Comparison of ENCODE assay signal across 1 cellular context in the genomic region with DNA sequence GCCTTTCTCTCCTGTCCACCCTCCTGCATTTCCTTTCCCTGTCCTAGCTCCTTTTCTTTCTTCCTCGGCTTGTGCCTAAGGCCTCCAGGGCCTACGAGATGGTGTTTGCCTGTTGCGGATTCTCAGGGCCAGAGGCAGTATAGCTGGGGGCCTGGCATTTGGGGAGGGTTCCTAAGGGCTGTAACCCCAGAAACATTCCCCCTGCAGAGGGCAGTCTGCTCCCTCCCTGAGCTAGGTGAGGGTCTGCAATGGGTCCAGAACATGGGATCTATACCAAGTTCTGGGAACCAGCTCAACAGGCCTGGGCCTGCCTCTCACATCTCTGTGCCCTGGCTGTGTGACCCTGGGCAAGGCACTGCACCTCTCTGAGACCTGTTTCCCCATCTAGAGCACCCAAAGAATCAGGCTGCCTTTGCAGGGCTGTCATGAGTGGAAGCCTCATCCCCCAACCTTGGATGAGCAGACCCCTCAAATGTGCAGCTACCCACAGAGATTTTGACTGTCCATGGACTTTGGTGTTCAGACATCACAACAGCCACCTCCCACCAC.
TF ChIP-seq lines count a peak whose summit lies in the region.

No MANE protein-coding gene starts in this region.

TF ChIP-seq in GM23338, 12 proteins besides CTCF, POLR2A, EP300 and RAD21:
- TF ChIP-seq, protein P1, sequence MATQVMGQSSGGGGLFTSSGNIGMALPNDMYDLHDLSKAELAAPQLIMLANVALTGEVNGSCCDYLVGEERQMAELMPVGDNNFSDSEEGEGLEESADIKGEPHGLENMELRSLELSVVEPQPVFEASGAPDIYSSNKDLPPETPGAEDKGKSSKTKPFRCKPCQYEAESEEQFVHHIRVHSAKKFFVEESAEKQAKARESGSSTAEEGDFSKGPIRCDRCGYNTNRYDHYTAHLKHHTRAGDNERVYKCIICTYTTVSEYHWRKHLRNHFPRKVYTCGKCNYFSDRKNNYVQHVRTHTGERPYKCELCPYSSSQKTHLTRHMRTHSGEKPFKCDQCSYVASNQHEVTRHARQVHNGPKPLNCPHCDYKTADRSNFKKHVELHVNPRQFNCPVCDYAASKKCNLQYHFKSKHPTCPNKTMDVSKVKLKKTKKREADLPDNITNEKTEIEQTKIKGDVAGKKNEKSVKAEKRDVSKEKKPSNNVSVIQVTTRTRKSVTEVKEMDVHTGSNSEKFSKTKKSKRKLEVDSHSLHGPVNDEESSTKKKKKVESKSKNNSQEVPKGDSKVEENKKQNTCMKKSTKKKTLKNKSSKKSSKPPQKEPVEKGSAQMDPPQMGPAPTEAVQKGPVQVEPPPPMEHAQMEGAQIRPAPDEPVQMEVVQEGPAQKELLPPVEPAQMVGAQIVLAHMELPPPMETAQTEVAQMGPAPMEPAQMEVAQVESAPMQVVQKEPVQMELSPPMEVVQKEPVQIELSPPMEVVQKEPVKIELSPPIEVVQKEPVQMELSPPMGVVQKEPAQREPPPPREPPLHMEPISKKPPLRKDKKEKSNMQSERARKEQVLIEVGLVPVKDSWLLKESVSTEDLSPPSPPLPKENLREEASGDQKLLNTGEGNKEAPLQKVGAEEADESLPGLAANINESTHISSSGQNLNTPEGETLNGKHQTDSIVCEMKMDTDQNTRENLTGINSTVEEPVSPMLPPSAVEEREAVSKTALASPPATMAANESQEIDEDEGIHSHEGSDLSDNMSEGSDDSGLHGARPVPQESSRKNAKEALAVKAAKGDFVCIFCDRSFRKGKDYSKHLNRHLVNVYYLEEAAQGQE (IDR thresholded peaks at IDR 0.05; ENCODE audit: unreplicated experiment): no peak
- no peak for TF ChIP-seq POLR2AphosphoS5 (IDR thresholded peaks at IDR 0.05; ENCODE audit: low read depth)
- TF ChIP-seq EZH2 (IDR thresholded peaks at IDR 0.05; ENCODE audit: low read depth, unreplicated experiment): no peak
TF ChIP-seq in GM23338: peak in this region for 0.
